Comparison of ENCODE assay signal across 20 cellular contexts in the genomic region with DNA sequence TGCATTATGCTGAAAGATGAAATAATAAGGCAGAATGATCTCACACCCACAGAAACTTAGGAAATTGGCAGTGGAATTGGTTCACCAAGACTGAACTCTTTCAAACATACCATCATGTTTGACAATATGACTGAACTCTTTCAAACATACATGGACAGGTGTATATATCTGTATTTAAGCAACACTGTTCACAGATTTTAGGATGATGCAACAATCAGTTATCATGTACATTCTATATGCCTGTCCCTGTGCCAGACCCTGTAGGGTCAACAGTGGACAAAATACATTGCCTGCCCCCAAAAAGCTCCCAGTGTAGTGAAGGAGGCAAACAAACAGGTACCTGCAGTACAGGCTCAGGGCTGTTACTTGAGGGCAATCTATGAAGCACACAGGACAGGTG. TPM values are rescaled to one million over a fixed set of nuclear protein-coding genes. Genes with fewer than 3 reads are reported as not detected.
DNase-seq lines count a peak whose midpoint lies in the region; ATAC-seq, FAIRE-seq and TF ChIP-seq lines count a peak whose summit lies in the region.
"Had no signal": no experiment of that assay in that cellular context is flagged by ENCODE, and none has a peak within 500 bp of the region (broad histone marks: within the 10 kb centered on the region; RNA-seq: fewer than 3 reads in every experiment).

No MANE protein-coding gene starts in this region.

- no peak for TF ChIP-seq EP300 in HepG2 (IDR thresholded peaks at IDR 0.05; ENCODE audit: low read depth in 2 of 2, low read length in 2 of 2)
- no peak for TF ChIP-seq EP300 in HepG2 (CRISPR knock-in tag; IDR thresholded peaks at IDR 0.05; ENCODE audit: borderline replicate concordance)
- no peak for TF ChIP-seq EP300 in esophagus muscularis mucosa (IDR thresholded peaks at IDR 0.05)

- H3K79me2 ChIP-seq in HepG2 (ENCODE audit: insufficient read depth, low read length) = peaks cover 16% of the 10 kb centered on the region

- no peak overlapping the region for H3K9ac ChIP-seq in HepG2 (ENCODE audit: insufficient read depth, low read depth, low read length)
- H3K9ac ChIP-seq: BLaER1 treated with 17β-estradiol and CSF1 and Interleukin-3, amounts not matched to agents 10 nM and 100 nM had no signal

- intact Hi-C loops in HepG2 (cut with micrococcal nuclease; ENCODE audit: unreplicated experiment) = loop anchor here (5.0 to 10.0 kb wide), 2 partner anchors 308 to 350 kb away; a partner anchor contains a TSS
- intact Hi-C loops in right lobe of liver (cut with DNase I) = loop anchor here in 1 of 2 donors (10.0 kb wide), 1 partner anchor 168 kb away; no protein-coding TSS in a partner anchor
- intact Hi-C loops in esophagus muscularis mucosa (cut with DNase I) = loop anchor here (5.0 kb wide), 1 partner anchor 60 kb away; no protein-coding TSS in a partner anchor

- peaks cover 7% of the 10 kb centered on the region; the same call in 1 of the 2 replicates for H3K36me3 Mint-ChIP-seq in WTC11

- no TSS peak for BruUV-seq in HepG2 (replicated peaks; lab: Mats Ljungman, UMichigan)

- no peak for TF ChIP-seq POLR2A in HepG2 (IDR thresholded peaks at IDR 0.05; ENCODE audit: insufficient read depth in 1 of 2, low read depth in 2 of 2, low read length in 2 of 2)
- no peak for TF ChIP-seq POLR2A in right lobe of liver (IDR thresholded peaks at IDR 0.05)
- TF ChIP-seq POLR2A in esophagus muscularis mucosa (IDR thresholded peaks at IDR 0.05; ENCODE audit: low read depth) = no peak

- H3K4me1 ChIP-seq in HepG2 (ENCODE audit: insufficient read depth, low read length) = peaks cover 25% of the 10 kb centered on the region
- H3K4me1 ChIP-seq in right lobe of liver = peaks cover 0 to 9% (median 3%) of the 10 kb centered on the region in 4 donors
- peaks cover 8 to 21% (median 13%) of the 10 kb centered on the region in 4 donors for H3K4me1 ChIP-seq in esophagus muscularis mucosa

- H3K4me1 Mint-ChIP-seq in WTC11 = peaks cover 30% of the 10 kb centered on the region

- no peak overlapping the region for H3K4me3 ChIP-seq in HepG2 (replicated peaks in 1 of 3; ENCODE audit: insufficient read depth in 1 of 3, low read depth in 2 of 3, low read length in 3 of 3)
- H3K4me3 ChIP-seq in right lobe of liver = no peak overlapping the region
- no peak overlapping the region for H3K4me3 ChIP-seq in esophagus muscularis mucosa
- H3K4me3 ChIP-seq in foreskin fibroblast (ENCODE audit: low read depth in 1 of 2, low read length in 2 of 2) = no peak overlapping the region
- H3K4me3 ChIP-seq: BLaER1 treated with 17β-estradiol and CSF1 and Interleukin-3, amounts not matched to agents 10 nM and 100 nM; GM12878 had no signal

- FAIRE-seq in HepG2 (lab: Jason Lieb, UNC) (no peak), frontal cortex (lab: Jason Lieb, UNC) (no peak)
- FAIRE-seq: GM12878 had no signal

- H3K27me3 Mint-ChIP-seq in WTC11 (ENCODE audit: low read depth) = peaks cover 4% of the 10 kb centered on the region; the same call in 1 of the 2 replicates

- TF ChIP-seq CTCF in HepG2 (CRISPR knock-in tag; IDR thresholded peaks at IDR 0.05) = no peak
- TF ChIP-seq CTCF in right lobe of liver (IDR thresholded peaks at IDR 0.05) = no peak
- no peak for TF ChIP-seq CTCF in WTC11 (IDR thresholded peaks at IDR 0.05)
- no peak for TF ChIP-seq CTCF in esophagus muscularis mucosa (IDR thresholded peaks at IDR 0.05)
- TF ChIP-seq CTCF in foreskin fibroblast (IDR thresholded peaks at IDR 0.05; ENCODE audit: low read depth, low read length) = no peak

- no peak for TF ChIP-seq RAD21 in HepG2 (CRISPR knock-in tag; IDR thresholded peaks at IDR 0.05)

- H3K9me3 ChIP-seq in HepG2 (ENCODE audit: low read length) (no peaks in the 10 kb centered on the region), right lobe of liver (no peaks in the 10 kb centered on the region), esophagus muscularis mucosa (no peaks in the 10 kb centered on the region)
- H3K9me3 ChIP-seq: BLaER1 treated with 17β-estradiol and CSF1 and Interleukin-3, amounts not matched to agents 10 nM and 100 nM had no signal

- in situ Hi-C loops in HepG2 (cut with HindIII; ENCODE audit: extremely low pct_ligation_motif_present, low pct_unique_long_range_greater_than_20kb) = no loop called here

- DNase-seq in HepG2 (ENCODE audit: low spot score) (no peak), right lobe of liver (no peak), WTC11 (ENCODE audit: low spot score) (no peak), esophagus muscularis mucosa (ENCODE audit: extremely low spot score) (peak; percentile 29), frontal cortex (ENCODE audit: low spot score in 2 of 2) (no peak), foreskin fibroblast (no peak)
- DNase-seq: CD8-positive, alpha-beta memory T cell; COR-L47; DMS 273 treated with DMSO at 0.1 percent for 48 hours; DMS53; DND-41; EL; GOT3; H7; HFFc6 had no signal

- POLR2A ChIA-PET in HepG2 (lab: Yijun Ruan, JAX) (no interaction called here), WTC11 (lab: Charles Lee) (no interaction called here)

- no peak overlapping the region for H3K4me3 Mint-ChIP-seq in WTC11
- H3K4me3 Mint-ChIP-seq: B cell; CD8-positive, alpha-beta memory T cell; HFFc6 had no signal

- H4K20me1 ChIP-seq in HepG2 (ENCODE audit: insufficient read depth, low read length) = peaks cover 4% of the 10 kb centered on the region; the same call in 1 of the 2 replicates

- no peak overlapping the region for H3K4me2 ChIP-seq in HepG2 (ENCODE audit: low read depth, low read length)
- H3K4me2 ChIP-seq: BLaER1 treated with 17β-estradiol and CSF1 and Interleukin-3, amounts not matched to agents 10 nM and 100 nM had no signal

- H3K27me3 ChIP-seq in HepG2 (ENCODE audit: control insufficient read depth in 1 of 2, insufficient read depth in 2 of 2, low read length in 2 of 2) (peaks cover 0 to 12% of the 10 kb centered on the region in 2 experiments; a peak in 4 of 5 replicates), right lobe of liver (no peaks in the 10 kb centered on the region), esophagus muscularis mucosa (no peaks in the 10 kb centered on the region)
- H3K27me3 ChIP-seq: BLaER1 treated with 17β-estradiol and CSF1 and Interleukin-3, amounts not matched to agents 10 nM and 100 nM had no signal

- H3K36me3 ChIP-seq in HepG2 (replicated peaks in 1 of 2; ENCODE audit: control insufficient read depth in 1 of 2, insufficient read depth in 2 of 2, low read length in 2 of 2) (no peaks in the 10 kb centered on the region), right lobe of liver (no peaks in the 10 kb centered on the region), esophagus muscularis mucosa (no peaks in the 10 kb centered on the region)
- H3K36me3 ChIP-seq: BLaER1 treated with 17β-estradiol and CSF1 and Interleukin-3, amounts not matched to agents 10 nM and 100 nM had no signal

- ATAC-seq in HepG2 = no peak
- no peak for ATAC-seq in right lobe of liver
- no peak for ATAC-seq in WTC11
- ATAC-seq: GM12878, HCT116 had no signal

- H3K27ac ChIP-seq in HepG2 (ENCODE audit: extremely low read length, insufficient read depth, low read length) (no peak overlapping the region), right lobe of liver (no peak overlapping the region), esophagus muscularis mucosa (replicated peaks in 1 of 4) (no peak overlapping the region)
- H3K27ac ChIP-seq: BLaER1 treated with 17β-estradiol and CSF1 and Interleukin-3, amounts not matched to agents 10 nM and 100 nM; HL-60 had no signal

- peaks cover 5% of the 10 kb centered on the region for H3K9me3 Mint-ChIP-seq in WTC11
- H3K9me3 Mint-ChIP-seq: CD8-positive, alpha-beta memory T cell; HFFc6 had no signal

- H2AFZ ChIP-seq in HepG2 (ENCODE audit: low read length) = no peak overlapping the region

- CTCF ChIA-PET in HepG2 (lab: Yijun Ruan, JAX; ENCODE audit: low intra/inter-chr PET ratio, low total read pairs) (no interaction called here), WTC11 (lab: Charles Lee) (no interaction called here)

- H3K27ac Mint-ChIP-seq in WTC11 = no peak overlapping the region
- H3K27ac Mint-ChIP-seq: B cell, HFFc6 had no signal

TF ChIP-seq in HepG2, 621 proteins besides CTCF, POLR2A, EP300 and RAD21 (continues in another document):
- TF ChIP-seq EEA1 (CRISPR knock-in tag; IDR thresholded peaks at IDR 0.05; ENCODE audit: borderline replicate concordance) (no peak), CEBPB (IDR thresholded peaks at IDR 0.05; ENCODE audit: borderline replicate concordance, low read depth, low read length) (peak; percentile 72; the same call in 1 of the 2 replicates)

TF ChIP-seq in WTC11, 78 proteins besides CTCF, POLR2A, EP300 and RAD21:
- 0 out of 2 replicates have a peak, but pooled peaks have one; percentile 35 for TF ChIP-seq GABPB1 (CRISPR knock-in tag; IDR thresholded peaks at IDR 0.05)
- no peak for TF ChIP-seq ESRRA (CRISPR knock-in tag; IDR thresholded peaks at IDR 0.05; ENCODE audit: borderline replicate concordance)

RNA-seq across cellular contexts. Expression of a gene that starts 2.9 kb away (rescaled TPM):
- total RNA-seq in HepG2 (2016; rRNA removed; fragmentation: Illumina TruSeq; extraction: Trizol) (38.5 and 49.1 TPM in 2 replicates), right lobe of liver (10 to 100 TPM; 12.6 to 21.6 (median 13.6) TPM), WTC11 (2021) (27.5 to 38.7 TPM (median 31.1 TPM) in 3 replicates), esophagus muscularis mucosa (10 to 100 TPM; 26.7 to 47.7 (median 31.4) TPM), frontal cortex (84.8 TPM)
- 35.6 and 38.1 TPM in 2 replicates for total RNA-seq in HepG2 (2016; cell fraction: cytosol; rRNA removed; fragmentation: Illumina TruSeq; extraction: Trizol; ENCODE audit: low read depth)
- total RNA-seq in HepG2 (2016; cell fraction: insoluble cytoplasmic fraction; rRNA removed; fragmentation: Illumina TruSeq; extraction: Trizol) = 34.9 and 46.6 TPM in 2 replicates
- total RNA-seq in HepG2 (2016; cell fraction: membrane; rRNA removed; fragmentation: Illumina TruSeq; extraction: Trizol) = 30.1 and 35.1 TPM in 2 replicates
- 98.0 and 100 TPM in 2 replicates for total RNA-seq in HepG2 (2016; cell fraction: nucleus; rRNA removed; fragmentation: Illumina TruSeq; extraction: Trizol)
- 62.9 and 71.8 TPM in 2 replicates for polyA plus RNA-seq in HepG2 (2011; rRNA removed)
- 13.1 and 19.3 TPM in 2 replicates for polyA plus RNA-seq in HepG2 (2011; cell fraction: cytosol; rRNA removed)
- polyA plus RNA-seq in HepG2 (2011; cell fraction: nucleus; rRNA removed) = 111 and 115 TPM in 2 replicates
- polyA plus RNA-seq in HepG2 (2012) = 37.1 and 46.7 TPM in 2 replicates
- polyA plus RNA-seq in HepG2 (2016; cell fraction: cytosol; fragmentation: Illumina TruSeq; extraction: Trizol; ENCODE audit: low read depth) = 2.3 and 2.8 TPM in 2 replicates
- polyA plus RNA-seq in HepG2 (2016; cell fraction: insoluble cytoplasmic fraction; fragmentation: Illumina TruSeq; extraction: Trizol; ENCODE audit: low read depth) = 20.9 and 25.4 TPM in 2 replicates
- polyA plus RNA-seq in HepG2 (2016; cell fraction: membrane; fragmentation: Illumina TruSeq; extraction: Trizol; ENCODE audit: low read depth) = 5.5 and 7.5 TPM in 2 replicates
- 112 and 115 TPM in 2 replicates for polyA plus RNA-seq in HepG2 (2016; cell fraction: nucleus; fragmentation: Illumina TruSeq; extraction: Trizol; ENCODE audit: insufficient read depth, low read depth)
- polyA minus RNA-seq in HepG2 (2011; rRNA and poly(A)+ RNA removed; ENCODE audit: low replicate concordance) = 48.6 and 51.6 TPM in 2 replicates
- polyA minus RNA-seq in HepG2 (2011; cell fraction: cytosol; rRNA and poly(A)+ RNA removed) = 23.2 and 29.9 TPM in 2 replicates
- polyA minus RNA-seq in HepG2 (2011; cell fraction: nucleus; rRNA and poly(A)+ RNA removed) = 236 and 239 TPM in 2 replicates
